In the genomic region with DNA sequence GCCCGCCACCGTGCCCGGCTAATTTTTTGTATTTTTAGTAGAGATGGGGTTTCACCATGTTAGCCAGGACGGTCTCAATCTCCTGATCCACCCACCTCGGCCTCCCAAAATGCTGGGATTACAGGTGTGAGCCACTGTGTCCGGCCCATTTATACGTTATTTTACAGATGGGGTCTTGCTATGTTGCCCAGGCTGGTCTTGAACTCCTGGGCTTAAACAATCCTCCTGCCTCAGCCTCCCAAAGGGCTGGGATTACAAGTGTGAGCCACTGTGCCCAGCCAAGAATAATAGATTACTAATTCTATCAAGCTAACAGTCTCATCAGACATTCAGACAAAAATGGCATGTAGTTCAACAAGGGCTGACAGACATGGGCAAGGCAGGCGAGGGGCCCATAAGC, we compare ENCODE assay signal across 1 cellular context. TPM values are rescaled to one million over a fixed set of nuclear protein-coding genes. Genes with fewer than 3 reads are reported as not detected.
"Had no signal": no experiment of that assay in that cellular context is flagged by ENCODE, and none has a peak within 500 bp of the region (broad histone marks: within the 10 kb centered on the region; RNA-seq: fewer than 3 reads in every experiment).

No MANE protein-coding gene starts in this region.

RNA-seq across cellular contexts. Expression of a gene that starts 48.0 kb away (rescaled TPM):
- total RNA-seq: M059J had no signal
